ENCODE assay signal across 11 cellular contexts in the genomic region with DNA sequence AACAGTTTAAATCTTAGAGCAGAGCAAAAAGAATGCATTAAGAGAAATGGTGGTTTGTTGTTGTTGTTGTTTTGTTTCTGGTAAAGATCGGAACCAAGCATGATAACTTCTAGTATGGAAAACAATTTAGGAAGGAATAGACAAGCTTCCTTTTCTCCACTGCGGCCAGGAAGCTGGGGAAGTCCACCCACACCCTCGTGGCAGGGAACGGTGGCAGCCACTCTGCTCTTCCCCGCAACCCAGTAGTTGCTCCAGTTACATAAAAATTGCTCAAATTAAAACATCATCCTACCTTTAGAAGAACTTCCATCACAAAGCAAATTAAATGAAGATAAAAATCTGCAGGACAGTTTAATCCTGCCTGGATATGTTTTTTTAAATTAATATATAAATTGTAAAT.
DNase-seq lines count a peak whose midpoint lies in the region; ATAC-seq and TF ChIP-seq lines count a peak whose summit lies in the region.
"Had no signal": no experiment of that assay in that cellular context is flagged by ENCODE, and none has a peak within 500 bp of the region (broad histone marks: within the 10 kb centered on the region; RNA-seq: fewer than 3 reads in every experiment).

No MANE protein-coding gene starts in this region.

- H3K4me1 ChIP-seq in ACC112 (ENCODE audit: control insufficient read depth, insufficient read depth, low read length, unreplicated experiment) (peaks cover 80% of the 10 kb centered on the region), heart left ventricle (peaks cover 24 to 100% (median 87%) of the 10 kb centered on the region in 12 donors), parathyroid adenoma (peaks cover 80% of the 10 kb centered on the region), GM23338 (ENCODE audit: insufficient read depth) (peaks cover 62% of the 10 kb centered on the region)

- no peaks in the 10 kb centered on the region for H3K9me2 ChIP-seq in GM23338 (ENCODE audit: insufficient read depth)

- no peak for TF ChIP-seq POLR2A in heart left ventricle (IDR thresholded peaks at IDR 0.05)

- H4K20me1 ChIP-seq in GM23338 (replicated peaks; ENCODE audit: insufficient read depth): peaks cover 2% of the 10 kb centered on the region; the same call in 1 of the 2 replicates

- no peak overlapping the region for H3K4me3 Mint-ChIP-seq in GM23338

- ATAC-seq in heart left ventricle: peak in 1 of 4 donors; percentile 56
- no peak for ATAC-seq in HG02981 (IDR thresholded peaks at IDR 0.05; ENCODE audit: unreplicated experiment)
- no peak for ATAC-seq in GM23338
- ATAC-seq in GM18873 (IDR thresholded peaks at IDR 0.05; ENCODE audit: low FRiP score, unreplicated experiment): no peak
- ATAC-seq in HG02870 (IDR thresholded peaks at IDR 0.05; ENCODE audit: unreplicated experiment): no peak

- H3K36me3 ChIP-seq in ACC112 (ENCODE audit: insufficient read depth, low read length): no peaks in the 10 kb centered on the region
- no peaks in the 10 kb centered on the region for H3K36me3 ChIP-seq in heart left ventricle
- no peaks in the 10 kb centered on the region for H3K36me3 ChIP-seq in parathyroid adenoma (ENCODE audit: control insufficient read depth, insufficient read depth, low read length)
- H3K36me3 ChIP-seq in GM23338 (ENCODE audit: insufficient read depth): no peaks in the 10 kb centered on the region

- no peaks in the 10 kb centered on the region for H3K36me3 Mint-ChIP-seq in GM23338 (ENCODE audit: low read depth)

- intact Hi-C loops in heart left ventricle (cut with DNase I): loop anchor here in 1 of 10 donors (5.0 kb wide), 1 partner anchor 48 kb away; no protein-coding TSS in a partner anchor

- H3K27me3 ChIP-seq in ACC112 (ENCODE audit: insufficient read depth, low read length) (no peaks in the 10 kb centered on the region), heart left ventricle (no peaks in the 10 kb centered on the region), parathyroid adenoma (ENCODE audit: control insufficient read depth, insufficient read depth, low read length) (no peaks in the 10 kb centered on the region), GM23338 (ENCODE audit: insufficient read depth) (no peaks in the 10 kb centered on the region)

- WGBS in heart left ventricle, 4 donors: 9 to 28% (median 13%) methylated on average over 5 of the region's 5 CpGs

- peaks cover 88% of the 10 kb centered on the region for H3K79me2 ChIP-seq in ACC112 (ENCODE audit: control insufficient read depth, insufficient read depth, low read length, unreplicated experiment)
- H3K79me2 ChIP-seq in parathyroid adenoma: peaks cover 66% of the 10 kb centered on the region
- H3K79me2 ChIP-seq in GM23338 (replicated peaks; ENCODE audit: insufficient read depth): peaks cover 83% of the 10 kb centered on the region

- H2AFZ ChIP-seq in ACC112 (ENCODE audit: low read length, unreplicated experiment) (no peak overlapping the region), parathyroid adenoma (no peak overlapping the region), GM23338 (no peak overlapping the region)

- TF ChIP-seq CTCF in heart left ventricle (IDR thresholded peaks at IDR 0.05) (no peak), parathyroid adenoma (IDR thresholded peaks at IDR 0.05) (no peak), GM23338 (conservative IDR thresholded peaks at IDR 0.05; ENCODE audit: low read depth in 2 of 2) (no peak)

- no peak overlapping the region for H3K9ac ChIP-seq in parathyroid adenoma

- H3K27ac ChIP-seq in ACC112 (ENCODE audit: low read depth, low read length) (peak overlapping the region; percentile 99), heart left ventricle (peak overlapping the region; percentile 61 to 92 (median 72)), parathyroid adenoma (peak overlapping the region; percentile 94), GM23338 (ENCODE audit: low read depth) (no peak overlapping the region)

- H3F3A ChIP-seq in GM23338 (replicated peaks; ENCODE audit: low read depth): no peaks in the 10 kb centered on the region

- H3K9me3 ChIP-seq in heart left ventricle (no peaks in the 10 kb centered on the region), parathyroid adenoma (ENCODE audit: control insufficient read depth, low read length) (no peaks in the 10 kb centered on the region)
- H3K9me3 ChIP-seq: mucosa of descending colon had no signal

- H3K9me3 Mint-ChIP-seq in GM23338: no peaks in the 10 kb centered on the region

- DNase-seq in UCSD-AML1 (lab: John Stamatoyannopoulos, UW; ENCODE audit: unreplicated experiment) (peak; percentile 20), heart left ventricle (peak in 2 of 5 donors; percentile 45 to 46), GM23338 (ENCODE audit: low spot score) (no peak)
- DNase-seq: activated CD4-positive, alpha-beta T cell treated with anti-CD3 and anti-CD28 coated beads for 36 hours; GOT3; mucosa of descending colon had no signal

- no peak overlapping the region for H3K27ac Mint-ChIP-seq in GM23338

- no peak overlapping the region for H3K4me2 ChIP-seq in parathyroid adenoma (ENCODE audit: low read length)
- H3K4me2 ChIP-seq in GM23338: no peak overlapping the region

- peaks cover 71% of the 10 kb centered on the region for H3K4me1 Mint-ChIP-seq in GM23338

- H3K4me3 ChIP-seq in ACC112 (ENCODE audit: low read depth, low read length) (peak overlapping the region; percentile 34; the same call in 1 of the 2 replicates), heart left ventricle (peak overlapping the region in 8 of 12 donors; percentile 2 to 27 (median 7)), parathyroid adenoma (ENCODE audit: low read depth, low read length) (no peak overlapping the region), GM23338 (no peak overlapping the region)
- H3K4me3 ChIP-seq: mucosa of descending colon had no signal

- peaks cover 4% of the 10 kb centered on the region for H3K27me3 Mint-ChIP-seq in GM23338 (ENCODE audit: insufficient read depth, low read depth, poor library complexity)
- H3K27me3 Mint-ChIP-seq: activated CD4-positive, alpha-beta T cell treated with anti-CD3 and anti-CD28 coated beads for 36 hours had no signal

TF ChIP-seq in GM23338, 12 proteins besides CTCF, POLR2A, EP300 and RAD21:
- no peak for TF ChIP-seq ZNF114 (CRISPR knock-in tag; IDR thresholded peaks at IDR 0.05)
- TF ChIP-seq EZH2phosphoT487 (IDR thresholded peaks at IDR 0.05; ENCODE audit: unreplicated experiment): no peak
- TF ChIP-seq CREB1 (CRISPR knock-in tag; IDR thresholded peaks at IDR 0.05; ENCODE audit: low read depth): no peak
TF ChIP-seq in GM23338: peak in this region for 0.

Comparison
In these comparisons a context has a peak if more than half of its experiments do, and no peak if none do; other contexts are left out.
1. H3K4me3 ChIP-seq: peak in ACC112 (single experiment) and heart left ventricle (8 of 12); none in parathyroid adenoma (single experiment) and GM23338 (single experiment).